Comparison of ENCODE assay signal across 1 cellular context in genomic region chr2:33104052-33104623, GRCh38.
TF ChIP-seq lines count a peak whose summit lies in the region.

No MANE protein-coding gene starts in this region.

TF ChIP-seq in HepG2, 621 proteins besides CTCF, POLR2A, EP300 and RAD21 (continued from another document):
- TF ChIP-seq TRAFD1 (CRISPR knock-in tag; IDR thresholded peaks at IDR 0.05; ENCODE audit: borderline replicate concordance) (no peak), GLMP (CRISPR knock-in tag; IDR thresholded peaks at IDR 0.05; ENCODE audit: borderline replicate concordance) (no peak)
